Comparison of ENCODE assay signal across 8 cellular contexts in genomic region chr13:39036212-39036611, GRCh38. TPM values are rescaled to one million over a fixed set of nuclear protein-coding genes. Genes with fewer than 3 reads are reported as not detected.
A peak's percentile ranks its signal among the peaks of the same experiment; 100 is the strongest.
DNase-seq lines count a peak whose midpoint lies in the region; ATAC-seq and TF ChIP-seq lines count a peak whose summit lies in the region.

No MANE protein-coding gene starts in this region.

- no peaks in the 10 kb centered on the region for H3K9me3 ChIP-seq in tibial artery

- intact Hi-C loops in tibial artery (cut with DNase I; ENCODE audit: low total_unique reads) = no loop called here

- peaks cover 0 to 55% (median 28%) of the 10 kb centered on the region in 4 donors for H3K4me1 ChIP-seq in tibial artery

- no peaks in the 10 kb centered on the region for H3K9me3 Mint-ChIP-seq in activated naive CD8-positive, alpha-beta T cell treated with anti-CD3 and anti-CD28 coated beads, Interleukin-2, amount 50 U/mL, for 24 hours

- no peaks in the 10 kb centered on the region for H3K27me3 ChIP-seq in tibial artery

- peaks cover 47% of the 10 kb centered on the region for H3K4me1 Mint-ChIP-seq in activated naive CD8-positive, alpha-beta T cell treated with anti-CD3 and anti-CD28 coated beads, Interleukin-2, amount 50 U/mL, for 24 hours

- no peaks in the 10 kb centered on the region for H3K36me3 ChIP-seq in tibial artery

- peaks cover 20% of the 10 kb centered on the region for H3K36me3 Mint-ChIP-seq in activated naive CD8-positive, alpha-beta T cell treated with anti-CD3 and anti-CD28 coated beads, Interleukin-2, amount 50 U/mL, for 24 hours (ENCODE audit: low read depth)

- no peak overlapping the region for H3K27ac ChIP-seq in tibial artery

- peak overlapping the region; percentile 75 to 92 for H3K4me3 ChIP-seq in tibial artery

- H3K27ac Mint-ChIP-seq in activated naive CD8-positive, alpha-beta T cell treated with anti-CD3 and anti-CD28 coated beads, Interleukin-2, amount 50 U/mL, for 24 hours = peak overlapping the region; percentile 79

- peak overlapping the region; percentile 91 for H3K4me3 Mint-ChIP-seq in activated naive CD8-positive, alpha-beta T cell treated with anti-CD3 and anti-CD28 coated beads, Interleukin-2, amount 50 U/mL, for 24 hours

- no peaks in the 10 kb centered on the region for H3K27me3 Mint-ChIP-seq in activated naive CD8-positive, alpha-beta T cell treated with anti-CD3 and anti-CD28 coated beads, Interleukin-2, amount 50 U/mL, for 24 hours

- DNase-seq in Daoy (ENCODE audit: low read depth) (peak; percentile 21), M059J (ENCODE audit: low read depth) (peak; percentile 30), left kidney (ENCODE audit: low read depth, low spot score) (peak; percentile 72), tibial artery (no peak), HK-2 (ENCODE audit: unreplicated experiment) (no peak), NCI-H2081 treated with DMSO at 0.1 percent for 48 hours (lab: John Stamatoyannopoulos, UW) (no peak), SHP77 treated with DMSO at 0.1 percent for 48 hours (lab: John Stamatoyannopoulos, UW) (no peak)
- DNase-seq in activated naive CD8-positive, alpha-beta T cell treated with anti-CD3 and anti-CD28 coated beads, Interleukin-2, amount 50 U/mL, for 24 hours = peak; percentile 19

- no peak for TF ChIP-seq CTCF in tibial artery (IDR thresholded peaks at IDR 0.05)

- ATAC-seq in activated naive CD8-positive, alpha-beta T cell treated with anti-CD3 and anti-CD28 coated beads, Interleukin-2, amount 50 U/mL, for 24 hours = no peak

RNA-seq across cellular contexts. Expression of gene PROSER1, which starts 1.7 kb away (rescaled TPM):
- total RNA-seq in Daoy (2014; rRNA removed; shearing (Covaris generic)) = 8.4 and 12.5 TPM in 2 replicates
- total RNA-seq in M059J (2014; rRNA removed; shearing (Covaris generic)) = 11.0 and 14.0 TPM in 2 replicates

RNA-seq across cellular contexts. Expression of gene NHLRC3, which starts 2.0 kb away (rescaled TPM):
- 3.1 and 7.9 TPM in 2 replicates for total RNA-seq in Daoy (2014; rRNA removed; shearing (Covaris generic))
- total RNA-seq in M059J (2014; rRNA removed; shearing (Covaris generic)) = 7.6 and 11.2 TPM in 2 replicates

RNA-seq across cellular contexts. Expression of gene STOML3, which starts 45.6 kb away (rescaled TPM):
- not detected in 2 replicates for total RNA-seq in Daoy (2014; rRNA removed; shearing (Covaris generic))
- not detected in 2 replicates for total RNA-seq in M059J (2014; rRNA removed; shearing (Covaris generic))

Comparison
In these comparisons a context has a peak if more than half of its experiments do, and no peak if none do; other contexts are left out.
1. DNase-seq: peak in Daoy (single experiment), M059J (single experiment), activated naive CD8-positive, alpha-beta T cell treated with anti-CD3 and anti-CD28 coated beads, Interleukin-2, amount 50 U/mL, for 24 hours (single experiment) and left kidney (single experiment); none in tibial artery (0 of 2), HK-2 (single experiment), NCI-H2081 treated with DMSO at 0.1 percent for 48 hours (single experiment) and SHP77 treated with DMSO at 0.1 percent for 48 hours (single experiment).